In genomic region chr7:50357346-50357745, GRCh38 we compare ENCODE assay signal across 1 cellular context.
TF ChIP-seq lines count a peak whose summit lies in the region.

No MANE protein-coding gene starts in this region.

TF ChIP-seq in K562, 482 proteins besides CTCF, POLR2A, EP300 and RAD21:
- 0 out of 2 replicates have a peak, but pooled peaks have one; percentile 42 for TF ChIP-seq CEBPB (tag; IDR thresholded peaks at IDR 0.05)
- no peak for TF ChIP-seq ZNF644 (tag; IDR thresholded peaks at IDR 0.05; ENCODE audit: low read depth)
- no peak for TF ChIP-seq CTBP1 (IDR thresholded peaks at IDR 0.05; ENCODE audit: borderline replicate concordance)
- no peak for TF ChIP-seq ETV6 (IDR thresholded peaks at IDR 0.05; ENCODE audit: borderline replicate concordance in 1 of 2, low read depth in 2 of 2, low read length in 1 of 2)
- TF ChIP-seq ETV6 (CRISPR knock-in tag; IDR thresholded peaks at IDR 0.05; ENCODE audit: borderline replicate concordance) = no peak
- TF ChIP-seq CEBPG (CRISPR knock-in tag; IDR thresholded peaks at IDR 0.05) = 0 out of 2 replicates have a peak, but pooled peaks have one; percentile 18
- TF ChIP-seq CEBPG (tag; conservative IDR thresholded peaks at IDR 0.05 in 1 of 2, IDR thresholded peaks at IDR 0.05 in 1 of 2) = no peak
- TF ChIP-seq SAP30 (IDR thresholded peaks at IDR 0.05; ENCODE audit: borderline replicate concordance, insufficient read depth, low read depth, low read length, poor library complexity, severe bottlenecking) = no peak
- TF ChIP-seq POU5F1 (IDR thresholded peaks at IDR 0.05; ENCODE audit: borderline replicate concordance, low read depth, low read length, partially characterized antibody) = no peak
- TF ChIP-seq MXD1 (CRISPR knock-in tag; IDR thresholded peaks at IDR 0.05; ENCODE audit: borderline replicate concordance, poor library complexity, severe bottlenecking) = no peak
